ENCODE assay signal across 8 cellular contexts in the genomic region with DNA sequence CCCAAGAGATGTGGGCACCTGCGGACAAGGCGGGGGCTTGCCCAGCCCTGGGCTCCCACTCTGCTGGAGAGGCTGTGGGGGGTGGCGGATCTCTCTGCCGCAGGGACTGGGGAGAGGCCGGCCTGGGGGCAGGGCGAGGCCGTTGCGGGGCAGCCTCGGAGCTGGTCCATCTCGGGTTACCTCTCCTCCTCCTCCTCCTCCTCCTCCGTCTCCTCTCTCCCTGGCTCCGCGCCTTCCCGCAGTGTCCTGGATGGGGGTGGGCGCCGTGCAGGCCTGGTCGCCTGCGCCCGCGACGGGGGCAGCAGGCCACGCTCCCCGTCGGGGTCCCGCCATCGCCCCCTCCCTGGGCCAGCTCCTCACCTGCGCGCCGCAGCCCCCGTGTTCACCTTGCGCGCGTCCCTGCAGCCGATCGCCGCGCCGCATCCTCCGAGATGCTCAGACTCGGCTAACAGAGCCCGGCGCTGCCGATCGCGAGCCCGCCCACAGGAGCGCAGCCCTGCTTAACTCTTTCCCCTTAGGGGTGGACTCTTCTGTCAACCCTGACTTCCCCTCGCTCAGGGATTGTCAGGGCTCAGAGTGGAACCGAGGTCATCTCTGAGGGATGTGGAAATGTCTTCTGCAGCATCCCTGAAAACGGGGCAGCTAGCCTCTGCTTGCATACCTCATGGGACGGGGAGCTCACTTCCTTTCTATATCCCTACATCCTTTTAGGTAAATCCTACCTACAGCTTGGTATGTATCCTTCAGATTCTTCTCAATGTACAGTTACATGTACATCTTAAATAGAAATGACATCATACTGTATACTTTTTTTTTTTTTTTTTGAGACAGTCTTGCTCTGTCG. TPM values are rescaled to one million over a fixed set of nuclear protein-coding genes. Genes with fewer than 3 reads are reported as not detected.
DNase-seq lines count a peak whose midpoint lies in the region; ATAC-seq and TF ChIP-seq lines count a peak whose summit lies in the region.

A gene (minus strand): TSS at position 447 of the 844 bp plus-strand sequence. CDS start 2,293 bp downstream, outside the sequence.

- H3K27ac ChIP-seq in HEK293 (ENCODE audit: extremely low read depth, low read depth, low read length) = no peak within 1 kb of the TSS
- no peak within 1 kb of the TSS for H3K27ac ChIP-seq in transverse colon

- WGBS in transverse colon (ENCODE audit: low coverage in 1 of 2), 2 donors = 4 to 37% methylated on average over 2 to 40 of the region's 52 CpGs

- H3K4me1 Mint-ChIP-seq in natural killer cell = peaks cover 17 to 19% of the 10 kb centered on the region in 2 donors

- H3K9me3 ChIP-seq in HEK293 (ENCODE audit: control insufficient read depth, insufficient read depth, low read depth, low read length) = no peaks in the 10 kb centered on the region
- H3K9me3 ChIP-seq in transverse colon = no peaks in the 10 kb centered on the region

- H3K36me3 Mint-ChIP-seq in natural killer cell = no peaks in the 10 kb centered on the region

- no peak; the same call in 1 of the 2 replicates for TF ChIP-seq CTCF in HEK293 (tag by site-specific recombination; IDR thresholded peaks at IDR 0.05)
- TF ChIP-seq CTCF in natural killer cell (IDR thresholded peaks at IDR 0.05) = no peak
- no peak for TF ChIP-seq CTCF in transverse colon (IDR thresholded peaks at IDR 0.05)

- peak within 1 kb of the TSS; percentile 92 for H3K4me3 Mint-ChIP-seq in natural killer cell

- H3K27ac Mint-ChIP-seq in natural killer cell = peak within 1 kb of the TSS in 1 of 2 donors; percentile 74

- H3K4me3 ChIP-seq in HEK293 (ENCODE audit: low read depth, low read length) = peak within 1 kb of the TSS; percentile 47
- H3K4me3 ChIP-seq in transverse colon = peak within 1 kb of the TSS; percentile 26 to 59 (median 42)

- POLR2A ChIA-PET in HEK293 (lab: Yijun Ruan, JAX) = interaction anchor here (0.5 to 2.1 kb wide), 6 partner anchors 10 to 245 kb away, joined by 4 to 11 read pairs (median 4); a partner anchor contains a TSS

- TF ChIP-seq EP300 in transverse colon (IDR thresholded peaks at IDR 0.05; ENCODE audit: low read depth) = no peak

- H3K27me3 Mint-ChIP-seq in natural killer cell (ENCODE audit: low read depth in 2 of 2) = no peaks in the 10 kb centered on the region

- in situ Hi-C loops in transverse colon (cut with MboI; ENCODE audit: low pct_ligation_motif_present in 1 of 4, low pct_unique_long_range_greater_than_20kb in 1 of 4, low sequenced_read_pairs in 3 of 4) = no loop called here

- H3K4me1 ChIP-seq in HEK293 (ENCODE audit: control insufficient read depth, insufficient read depth, low read length) = peaks cover 14% of the 10 kb centered on the region
- peaks cover 9 to 21% (median 17%) of the 10 kb centered on the region in 4 donors for H3K4me1 ChIP-seq in transverse colon

- DNase-seq in NCI-H2081 (lab: John Stamatoyannopoulos, UW) (peak; percentile 21 to 57), NCI-H2081 treated with DMSO at 0.1 percent for 48 hours (lab: John Stamatoyannopoulos, UW) (no peak), NCI-H128 (lab: John Stamatoyannopoulos, UW; ENCODE audit: unreplicated experiment) (peak; percentile 15), epidermal melanocyte (ENCODE audit: insufficient read length, low spot score) (peak; percentile 65), natural killer cell (peak; percentile 31), transverse colon (peak; percentile 34)
- peak; percentile 56 for DNase-seq in activated CD8-positive, alpha-beta memory T cell treated with anti-CD3 and anti-CD28 coated beads, Interleukin-2, amount 50 U/mL, for 4 hours

- TF ChIP-seq POLR2A in transverse colon (IDR thresholded peaks at IDR 0.05) = no peak

- H3K27me3 ChIP-seq in transverse colon = no peaks in the 10 kb centered on the region

- intact Hi-C loops in natural killer cell (cut with micrococcal nuclease) (no loop called here), transverse colon (cut with DNase I; ENCODE audit: low total_unique reads) (no loop called here)

- CTCF ChIA-PET in HEK293 (lab: Yijun Ruan, JAX) = interaction anchor here (0.7 to 0.8 kb wide), 4 partner anchors 25 to 301 kb away, joined by 3 to 4 read pairs (median 3); no protein-coding TSS in a partner anchor

- ATAC-seq in natural killer cell = peak; percentile 79 to 93 (median 90)

- no peaks in the 10 kb centered on the region for H3K9me3 Mint-ChIP-seq in natural killer cell

- H3K36me3 ChIP-seq in HEK293 (ENCODE audit: control insufficient read depth in 2 of 2, insufficient read depth in 1 of 2, low read length in 2 of 2) = peaks cover 0 to 18% of the 10 kb centered on the region in 2 experiments; a peak in 1 of 3 replicates
- no peaks in the 10 kb centered on the region for H3K36me3 ChIP-seq in transverse colon

TF ChIP-seq in HEK293, 187 proteins besides CTCF, POLR2A, EP300 and RAD21 (continues in another document):
- TF ChIP-seq ZNF132 (tag by site-specific recombination; IDR thresholded peaks at IDR 0.05; ENCODE audit: borderline replicate concordance) = no peak
- 0 out of 2 replicates have a peak, but pooled peaks have one; percentile 24 for TF ChIP-seq ZNF596 (tag by site-specific recombination; IDR thresholded peaks at IDR 0.05)
- TF ChIP-seq ZSCAN16 (tag by site-specific recombination; IDR thresholded peaks at IDR 0.05) = no peak; the same call in 1 of the 2 replicates
- TF ChIP-seq, protein P1, sequence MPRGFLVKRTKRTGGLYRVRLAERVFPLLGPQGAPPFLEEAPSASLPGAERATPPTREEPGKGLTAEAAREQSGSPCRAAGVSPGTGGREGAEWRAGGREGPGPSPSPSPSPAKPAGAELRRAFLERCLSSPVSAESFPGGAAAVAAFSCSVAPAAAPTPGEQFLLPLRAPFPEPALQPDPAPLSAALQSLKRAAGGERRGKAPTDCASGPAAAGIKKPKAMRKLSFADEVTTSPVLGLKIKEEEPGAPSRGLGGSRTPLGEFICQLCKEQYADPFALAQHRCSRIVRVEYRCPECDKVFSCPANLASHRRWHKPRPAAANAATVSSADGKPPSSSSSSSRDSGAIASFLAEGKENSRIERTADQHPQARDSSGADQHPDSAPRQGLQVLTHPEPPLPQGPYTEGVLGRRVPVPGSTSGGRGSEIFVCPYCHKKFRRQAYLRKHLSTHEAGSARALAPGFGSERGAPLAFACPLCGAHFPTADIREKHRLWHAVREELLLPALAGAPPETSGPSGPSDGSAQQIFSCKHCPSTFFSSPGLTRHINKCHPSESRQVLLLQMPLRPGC (tag by site-specific recombination; IDR thresholded peaks at IDR 0.05) = no peak
- no peak for TF ChIP-seq TRIM28 (IDR thresholded peaks at IDR 0.05; ENCODE audit: borderline replicate concordance, low read length)
- TF ChIP-seq, protein P2, sequence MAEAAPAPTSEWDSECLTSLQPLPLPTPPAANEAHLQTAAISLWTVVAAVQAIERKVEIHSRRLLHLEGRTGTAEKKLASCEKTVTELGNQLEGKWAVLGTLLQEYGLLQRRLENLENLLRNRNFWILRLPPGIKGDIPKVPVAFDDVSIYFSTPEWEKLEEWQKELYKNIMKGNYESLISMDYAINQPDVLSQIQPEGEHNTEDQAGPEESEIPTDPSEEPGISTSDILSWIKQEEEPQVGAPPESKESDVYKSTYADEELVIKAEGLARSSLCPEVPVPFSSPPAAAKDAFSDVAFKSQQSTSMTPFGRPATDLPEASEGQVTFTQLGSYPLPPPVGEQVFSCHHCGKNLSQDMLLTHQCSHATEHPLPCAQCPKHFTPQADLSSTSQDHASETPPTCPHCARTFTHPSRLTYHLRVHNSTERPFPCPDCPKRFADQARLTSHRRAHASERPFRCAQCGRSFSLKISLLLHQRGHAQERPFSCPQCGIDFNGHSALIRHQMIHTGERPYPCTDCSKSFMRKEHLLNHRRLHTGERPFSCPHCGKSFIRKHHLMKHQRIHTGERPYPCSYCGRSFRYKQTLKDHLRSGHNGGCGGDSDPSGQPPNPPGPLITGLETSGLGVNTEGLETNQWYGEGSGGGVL (tag by site-specific recombination; IDR thresholded peaks at IDR 0.05) = peak; percentile 61
- TF ChIP-seq ZEB2 (tag by site-specific recombination; IDR thresholded peaks at IDR 0.05) = no peak
- no peak for TF ChIP-seq ZNF658 (tag by site-specific recombination; IDR thresholded peaks at IDR 0.05)
- TF ChIP-seq, protein P3, sequence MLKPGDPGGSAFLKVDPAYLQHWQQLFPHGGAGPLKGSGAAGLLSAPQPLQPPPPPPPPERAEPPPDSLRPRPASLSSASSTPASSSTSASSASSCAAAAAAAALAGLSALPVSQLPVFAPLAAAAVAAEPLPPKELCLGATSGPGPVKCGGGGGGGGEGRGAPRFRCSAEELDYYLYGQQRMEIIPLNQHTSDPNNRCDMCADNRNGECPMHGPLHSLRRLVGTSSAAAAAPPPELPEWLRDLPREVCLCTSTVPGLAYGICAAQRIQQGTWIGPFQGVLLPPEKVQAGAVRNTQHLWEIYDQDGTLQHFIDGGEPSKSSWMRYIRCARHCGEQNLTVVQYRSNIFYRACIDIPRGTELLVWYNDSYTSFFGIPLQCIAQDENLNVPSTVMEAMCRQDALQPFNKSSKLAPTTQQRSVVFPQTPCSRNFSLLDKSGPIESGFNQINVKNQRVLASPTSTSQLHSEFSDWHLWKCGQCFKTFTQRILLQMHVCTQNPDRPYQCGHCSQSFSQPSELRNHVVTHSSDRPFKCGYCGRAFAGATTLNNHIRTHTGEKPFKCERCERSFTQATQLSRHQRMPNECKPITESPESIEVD (tag by site-specific recombination; IDR thresholded peaks at IDR 0.05) = no peak; the same call in 1 of the 2 replicates
- no peak for TF ChIP-seq ZNF473 (tag by site-specific recombination; IDR thresholded peaks at IDR 0.05)
- TF ChIP-seq, protein P4, sequence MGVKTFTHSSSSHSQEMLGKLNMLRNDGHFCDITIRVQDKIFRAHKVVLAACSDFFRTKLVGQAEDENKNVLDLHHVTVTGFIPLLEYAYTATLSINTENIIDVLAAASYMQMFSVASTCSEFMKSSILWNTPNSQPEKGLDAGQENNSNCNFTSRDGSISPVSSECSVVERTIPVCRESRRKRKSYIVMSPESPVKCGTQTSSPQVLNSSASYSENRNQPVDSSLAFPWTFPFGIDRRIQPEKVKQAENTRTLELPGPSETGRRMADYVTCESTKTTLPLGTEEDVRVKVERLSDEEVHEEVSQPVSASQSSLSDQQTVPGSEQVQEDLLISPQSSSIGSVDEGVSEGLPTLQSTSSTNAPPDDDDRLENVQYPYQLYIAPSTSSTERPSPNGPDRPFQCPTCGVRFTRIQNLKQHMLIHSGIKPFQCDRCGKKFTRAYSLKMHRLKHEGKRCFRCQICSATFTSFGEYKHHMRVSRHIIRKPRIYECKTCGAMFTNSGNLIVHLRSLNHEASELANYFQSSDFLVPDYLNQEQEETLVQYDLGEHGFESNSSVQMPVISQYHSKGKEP (tag by site-specific recombination; IDR thresholded peaks at IDR 0.05) = no peak
- TF ChIP-seq ZNF112 (tag by site-specific recombination; IDR thresholded peaks at IDR 0.05) = no peak
- no peak for TF ChIP-seq OVOL3 (tag by site-specific recombination; IDR thresholded peaks at IDR 0.05)
- no peak for TF ChIP-seq ZNF677 (tag by site-specific recombination; IDR thresholded peaks at IDR 0.05)
- TF ChIP-seq ZSCAN23 (tag by site-specific recombination; IDR thresholded peaks at IDR 0.05) = peak; percentile 54; the same call in 1 of the 2 replicates
- no peak for TF ChIP-seq ZNF423 (tag by site-specific recombination; IDR thresholded peaks at IDR 0.05)

RNA-seq across cellular contexts. Expression of the gene that starts here (rescaled TPM):
- total RNA-seq in natural killer cell = 1 to 10 TPM; 2.2 to 5.1 (median 4.8) TPM
- total RNA-seq in transverse colon = 1 to 10 TPM in 3 of 4 donors, under 1 TPM in 1; 0.20 to 3.0 (median 1.6) TPM
